25 cellular contexts compared by ENCODE assay signal in genomic region chr6:27049863-27050781, GRCh38.
DNase-seq lines count a peak whose midpoint lies in the region; ATAC-seq, FAIRE-seq and TF ChIP-seq lines count a peak whose summit lies in the region.
"Had no signal": no experiment of that assay in that cellular context is flagged by ENCODE, and none has a peak within 500 bp of the region (broad histone marks: within the 10 kb centered on the region; RNA-seq: fewer than 3 reads in every experiment).

No MANE protein-coding gene starts in this region.

- H2BK15ac ChIP-seq in H9 (ENCODE audit: low read depth, low read length), result no peak overlapping the region; the same call in 1 of the 2 replicates

- TF ChIP-seq POLR2A in thyroid gland (IDR thresholded peaks at IDR 0.05), result no peak

- H2AFZ ChIP-seq in H9 (ENCODE audit: low read length), result no peak overlapping the region
- peak overlapping the region; percentile 75 for H2AFZ ChIP-seq in keratinocyte (ENCODE audit: control insufficient read depth, low read length)
- H2AFZ ChIP-seq: parathyroid adenoma had no signal

- WGBS in H9 (ENCODE audit: extremely low coverage, insufficient read length, low lambda C conversion rate), result no CpG with 5 or more reads among the region's 30 CpGs
- WGBS in thyroid gland, 2 donors, result 50 to 52% methylated on average over 30 of the region's 30 CpGs

- H2BK12ac ChIP-seq in H9 (ENCODE audit: insufficient read length, low read depth, low read length), result no peak overlapping the region

- no peak for FAIRE-seq in keratinocyte (lab: Jason Lieb, UNC)

- H3K27me3 ChIP-seq in H9 (ENCODE audit: insufficient read depth, low read length) (no peaks in the 10 kb centered on the region), keratinocyte (ENCODE audit: control insufficient read depth, extremely low read depth, insufficient read depth, low read length) (no peaks in the 10 kb centered on the region), thyroid gland (no peaks in the 10 kb centered on the region)
- H3K27me3 ChIP-seq: BE2C, Peyer's patch had no signal

- peak overlapping the region in 2 of 3 experiments; percentile 38 to 77; a peak in 1 of 7 replicates for H3K27ac Mint-ChIP-seq in H9
- H3K27ac Mint-ChIP-seq: activated naive CD4-positive, alpha-beta T cell treated with anti-CD3 and anti-CD28 coated beads, Interleukin-2, amount 50 U/mL, for 72 hours; activated T-cell treated with anti-CD3 and anti-CD28 coated beads, Interleukin-2, amount 50 U/mL, for 72 hours; effector memory CD8-positive, alpha-beta T cell; HFFc6; memory B cell; naive B cell had no signal

- H3K27ac ChIP-seq in H9 (ENCODE audit: insufficient read length, low read depth, low read length) (no peak overlapping the region), keratinocyte (ENCODE audit: control insufficient read depth, insufficient read depth, low read length) (no peak overlapping the region), thyroid gland (no peak overlapping the region)
- H3K27ac ChIP-seq: heart right ventricle, parathyroid adenoma, Peyer's patch, tibial artery had no signal

- H3K79me2 ChIP-seq in H9 (ENCODE audit: insufficient read depth, low read length) (no peaks in the 10 kb centered on the region), keratinocyte (ENCODE audit: control insufficient read depth, insufficient read depth, low read length) (no peaks in the 10 kb centered on the region)
- H3K79me2 ChIP-seq: parathyroid adenoma had no signal

- intact Hi-C loops in thyroid gland (cut with DNase I), result no loop called here

- DNase-seq in H9 (peak; percentile 30), NCI-H82 (lab: John Stamatoyannopoulos, UW) (peak; percentile 99), keratinocyte (ENCODE audit: low read depth, low spot score) (no peak), thyroid gland (peak; percentile 5 to 14), AG20443 (ENCODE audit: low spot score) (no peak)
- DNase-seq: activated T-cell treated with anti-CD3 and anti-CD28 coated beads, Interleukin-2, amount 50 U/mL, for 72 hours; BE2C; effector memory CD8-positive, alpha-beta T cell; heart right ventricle; HFFc6; naive B cell; NCI-H1092 treated with DMSO at 0.1 percent for 48 hours; NCI-H2227 treated with DMSO at 0.1 percent for 48 hours; NK-92 treated with Interleukin-12 subunit alpha and Interleukin-12 subunit beta, amount 100 ng/mL, for 24 hours; Peyer's patch; stimulated activated CD4-positive, alpha-beta T cell treated with anti-CD3 and anti-CD28 coated beads, Interleukin-1b, Interleukin-23, amount 100 ng/mL, for 48 hours; stimulated activated naive CD4-positive, alpha-beta T cell treated with Interleukin-2 at 50 U/mL for 16 hours; T-helper 2 cell; tibial artery had no signal

- H4K5ac ChIP-seq in H9 (ENCODE audit: insufficient read length, low read depth, low read length), result no peak overlapping the region

- no peak overlapping the region for H3K9ac ChIP-seq in H9 (ENCODE audit: extremely low read depth, insufficient read length, low read length)
- H3K9ac ChIP-seq in keratinocyte (ENCODE audit: control insufficient read depth, extremely low read depth, insufficient read depth, low read length), result no peak overlapping the region
- H3K9ac ChIP-seq: parathyroid adenoma had no signal

- no peaks in the 10 kb centered on the region for H3K23me2 ChIP-seq in H9 (ENCODE audit: insufficient read length, low read depth, low read length, poor library complexity, severe bottlenecking)

- H3K56ac ChIP-seq in H9 (ENCODE audit: insufficient read length, low read depth, low read length), result no peak overlapping the region

- H3K14ac ChIP-seq in H9 (ENCODE audit: insufficient read depth, low read length), result no peak overlapping the region

- no peaks in the 10 kb centered on the region for H3K27me3 Mint-ChIP-seq in H9 (ENCODE audit: low read depth)

- no peak overlapping the region for H3K4ac ChIP-seq in H9 (ENCODE audit: low read depth, low read length)

- peaks cover 6 to 12% of the 10 kb centered on the region in 2 experiments for H3K4me1 Mint-ChIP-seq in H9
- H3K4me1 Mint-ChIP-seq: memory B cell, naive B cell had no signal

- H3K9me3 ChIP-seq in H9 (ENCODE audit: control insufficient read depth, low read depth, low read length) (no peaks in the 10 kb centered on the region), keratinocyte (ENCODE audit: control insufficient read depth, low read depth, low read length) (no peaks in the 10 kb centered on the region), thyroid gland (no peaks in the 10 kb centered on the region)
- H3K9me3 ChIP-seq: BE2C, heart right ventricle, Peyer's patch, tibial artery had no signal

- no peak overlapping the region for H3K18ac ChIP-seq in H9 (ENCODE audit: insufficient read length, low read depth, low read length)

- no peak overlapping the region for H4K91ac ChIP-seq in H9 (ENCODE audit: insufficient read length, low read depth, low read length)

- H2BK20ac ChIP-seq in H9 (ENCODE audit: low read depth, low read length, poor library complexity, severe bottlenecking), result no peak overlapping the region

- ATAC-seq in GM21381 (IDR thresholded peaks at IDR 0.05; ENCODE audit: unreplicated experiment), result no peak
- ATAC-seq in HG02798 (IDR thresholded peaks at IDR 0.05; ENCODE audit: poor library complexity, unreplicated experiment), result no peak
- ATAC-seq: activated CD4-positive, CD25-positive, alpha-beta regulatory T cell treated with anti-CD3 and anti-CD28 coated beads, Interleukin-2, amount 50 U/mL, for 24 hours; activated naive CD4-positive, alpha-beta T cell treated with anti-CD3 and anti-CD28 coated beads, Interleukin-2, amount 50 U/mL, for 72 hours; activated T-cell treated with anti-CD3 and anti-CD28 coated beads, Interleukin-2, amount 50 U/mL, for 72 hours; effector memory CD8-positive, alpha-beta T cell; heart right ventricle had no signal

- H3K36me3 ChIP-seq in keratinocyte (ENCODE audit: control insufficient read depth in 2 of 2, extremely low read depth in 1 of 2, insufficient read depth in 2 of 2, low read length in 2 of 2), result no peaks in the 10 kb centered on the region
- no peaks in the 10 kb centered on the region for H3K36me3 ChIP-seq in thyroid gland
- H3K36me3 ChIP-seq: BE2C, heart right ventricle, Peyer's patch, tibial artery had no signal

- H2BK5ac ChIP-seq in H9 (ENCODE audit: insufficient read length, low read length), result no peak overlapping the region

- H3K4me2 ChIP-seq in H9 (ENCODE audit: insufficient read depth, insufficient read length, low read length) (no peak overlapping the region), keratinocyte (ENCODE audit: control insufficient read depth, extremely low read depth, insufficient read depth, low read depth, low read length) (peak overlapping the region; percentile 39)

- no peaks in the 10 kb centered on the region for H3K79me1 ChIP-seq in H9 (ENCODE audit: insufficient read depth, low read depth, low read length, poor library complexity, severe bottlenecking)

- H2AK5ac ChIP-seq in H9 (ENCODE audit: insufficient read length, low read length), result no peak overlapping the region

- no peak overlapping the region for H3K23ac ChIP-seq in H9 (ENCODE audit: insufficient read length, low read depth, low read length)

- no peaks in the 10 kb centered on the region for H3K9me3 Mint-ChIP-seq in H9
- H3K9me3 Mint-ChIP-seq: activated naive CD4-positive, alpha-beta T cell treated with anti-CD3 and anti-CD28 coated beads, Interleukin-2, amount 50 U/mL, for 72 hours; activated T-cell treated with anti-CD3 and anti-CD28 coated beads, Interleukin-2, amount 50 U/mL, for 72 hours; effector memory CD8-positive, alpha-beta T cell; memory B cell had no signal

- peaks cover 0 to 2% (median 2%) of the 10 kb centered on the region in 3 experiments; a peak in 2 of 7 replicates for H3K36me3 Mint-ChIP-seq in H9 (ENCODE audit: insufficient read depth in 1 of 3, low read depth in 3 of 3)
- H3K36me3 Mint-ChIP-seq: activated naive CD4-positive, alpha-beta T cell treated with anti-CD3 and anti-CD28 coated beads, Interleukin-2, amount 50 U/mL, for 72 hours; memory B cell; naive B cell had no signal

- H3T11ph ChIP-seq in H9 (ENCODE audit: low read length), result no peak overlapping the region

- H4K20me1 ChIP-seq in H9 (ENCODE audit: control insufficient read depth, insufficient read depth, insufficient read length), result no peaks in the 10 kb centered on the region
- H4K20me1 ChIP-seq in keratinocyte (ENCODE audit: control insufficient read depth, extremely low read depth, insufficient read depth, low read length), result no peaks in the 10 kb centered on the region

- dilution Hi-C loops in keratinocyte (cut with MboI; ENCODE audit: extremely low pct_ligation_motif_present, low sequenced_read_pairs), result no loop called here

- no peak overlapping the region for H3K4me3 Mint-ChIP-seq in H9
- H3K4me3 Mint-ChIP-seq: activated T-cell treated with anti-CD3 and anti-CD28 coated beads, Interleukin-2, amount 50 U/mL, for 72 hours; effector memory CD8-positive, alpha-beta T cell; HFFc6; memory B cell; naive B cell had no signal

- no peak overlapping the region for H2BK120ac ChIP-seq in H9 (ENCODE audit: low read depth, low read length, poor library complexity, severe bottlenecking)

- H4K8ac ChIP-seq in H9 (replicated peaks; ENCODE audit: insufficient read length, low read depth, low read length), result no peak overlapping the region

- TF ChIP-seq CTCF in H9 (conservative IDR thresholded peaks at IDR 0.05) (0 out of 3 replicates have a peak, but pooled peaks have one; percentile 21), keratinocyte (optimal IDR thresholded peaks at IDR 0.05 in 1 of 3, IDR thresholded peaks at IDR 0.05 in 1 of 3, conservative IDR thresholded peaks at IDR 0.05 in 1 of 3; ENCODE audit: extremely low read depth in 1 of 3, insufficient read depth in 2 of 3, low read length in 3 of 3) (no peak), thyroid gland (IDR thresholded peaks at IDR 0.05) (no peak)

- H3K9me1 ChIP-seq in keratinocyte (ENCODE audit: control insufficient read depth, extremely low read depth, insufficient read depth, low read length), result no peaks in the 10 kb centered on the region

- H3K4me1 ChIP-seq in H9 (ENCODE audit: insufficient read depth, low read length) (no peaks in the 10 kb centered on the region), keratinocyte (ENCODE audit: control insufficient read depth, extremely low read depth, insufficient read depth, low read length) (peaks cover 3% of the 10 kb centered on the region), thyroid gland (no peaks in the 10 kb centered on the region)
- H3K4me1 ChIP-seq: BE2C, heart right ventricle, parathyroid adenoma, Peyer's patch, tibial artery had no signal

- H3K4me3 ChIP-seq in keratinocyte (ENCODE audit: control insufficient read depth in 2 of 3, extremely low read depth in 1 of 3, insufficient read depth in 2 of 3, low read depth in 1 of 3, low read length in 3 of 3), result no peak overlapping the region
- H3K4me3 ChIP-seq in thyroid gland (replicated peaks in 1 of 3), result no peak overlapping the region
- H3K4me3 ChIP-seq: heart right ventricle, Peyer's patch, tibial artery had no signal

Comparison
In these comparisons a context has a peak if more than half of its experiments do, and no peak if none do; other contexts are left out.
1. DNase-seq: peak in H9 (single experiment), NCI-H82 (single experiment) and thyroid gland (2 of 2); none in keratinocyte (single experiment) and AG20443 (single experiment).